Comparison of ENCODE assay signal across 8 cellular contexts in the genomic region with DNA sequence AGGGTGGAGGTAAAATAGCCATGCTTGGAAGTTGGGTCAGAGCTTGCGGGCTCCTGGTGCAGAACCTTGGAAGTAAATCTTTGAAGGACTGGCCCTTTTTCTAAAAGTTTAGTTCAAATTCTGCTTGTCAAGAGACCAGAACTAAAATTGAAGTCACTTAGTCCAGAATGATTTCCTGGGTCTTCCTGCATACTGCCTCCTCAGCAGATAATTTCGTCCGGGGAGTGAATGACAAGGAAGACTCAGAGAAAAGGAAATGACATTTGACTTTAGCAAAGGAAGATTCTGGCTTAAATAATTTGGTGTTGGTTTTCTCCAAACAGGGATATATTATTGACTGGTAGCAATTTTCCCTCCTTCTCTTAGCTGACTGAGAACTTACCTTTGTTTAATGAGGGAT. TPM values are rescaled to one million over a fixed set of nuclear protein-coding genes. Genes with fewer than 3 reads are reported as not detected.
DNase-seq lines count a peak whose midpoint lies in the region; ATAC-seq, FAIRE-seq and TF ChIP-seq lines count a peak whose summit lies in the region.

No MANE protein-coding gene starts in this region.

- H3K36me3 Mint-ChIP-seq in activated naive CD4-positive, alpha-beta T cell treated with anti-CD3 and anti-CD28 coated beads, Interleukin-2, amount 50 U/mL, for 24 hours, result peaks cover 2% of the 10 kb centered on the region
- H3K36me3 Mint-ChIP-seq in astrocyte (ENCODE audit: low read depth, unreplicated experiment), result peaks cover 8% of the 10 kb centered on the region

- H3K4me2 ChIP-seq in astrocyte (ENCODE audit: low read length), result peak overlapping the region; percentile 97

- H3K4me1 Mint-ChIP-seq in activated naive CD4-positive, alpha-beta T cell treated with anti-CD3 and anti-CD28 coated beads, Interleukin-2, amount 50 U/mL, for 24 hours, result peaks cover 46% of the 10 kb centered on the region
- H3K4me1 Mint-ChIP-seq in astrocyte (ENCODE audit: low read depth, unreplicated experiment), result peaks cover 27% of the 10 kb centered on the region

- no peaks in the 10 kb centered on the region for H3K9me3 ChIP-seq in astrocyte (ENCODE audit: insufficient read depth, low read depth, low read length)
- H3K9me3 ChIP-seq in right lobe of liver, result no peaks in the 10 kb centered on the region
- no peaks in the 10 kb centered on the region for H3K9me3 ChIP-seq in transverse colon

- no peak for TF ChIP-seq CTCF in astrocyte (IDR thresholded peaks at IDR 0.05; ENCODE audit: insufficient read depth, low read depth, low read length)
- TF ChIP-seq CTCF in right lobe of liver (IDR thresholded peaks at IDR 0.05), result no peak
- TF ChIP-seq CTCF in transverse colon (IDR thresholded peaks at IDR 0.05), result no peak

- no peaks in the 10 kb centered on the region for H3K27me3 Mint-ChIP-seq in activated naive CD4-positive, alpha-beta T cell treated with anti-CD3 and anti-CD28 coated beads, Interleukin-2, amount 50 U/mL, for 24 hours
- H3K27me3 Mint-ChIP-seq in astrocyte (ENCODE audit: low read depth, unreplicated experiment), result no peaks in the 10 kb centered on the region

- H3K4me3 ChIP-seq in astrocyte (ENCODE audit: insufficient read depth, low read depth, low read length), result peak overlapping the region; percentile 98
- H3K4me3 ChIP-seq in right lobe of liver, result peak overlapping the region; percentile 76 to 99 (median 93)
- peak overlapping the region in 3 of 4 donors; percentile 77 to 99 (median 85) for H3K4me3 ChIP-seq in transverse colon

- intact Hi-C loops in right lobe of liver (cut with DNase I), result no loop called here
- intact Hi-C loops in transverse colon (cut with DNase I; ENCODE audit: low total_unique reads), result no loop called here

- peak overlapping the region; percentile 92 for H3K4me3 Mint-ChIP-seq in activated naive CD4-positive, alpha-beta T cell treated with anti-CD3 and anti-CD28 coated beads, Interleukin-2, amount 50 U/mL, for 24 hours
- H3K4me3 Mint-ChIP-seq in astrocyte (ENCODE audit: unreplicated experiment), result peak overlapping the region; percentile 95

- in situ Hi-C loops in transverse colon (cut with MboI; ENCODE audit: low pct_ligation_motif_present in 1 of 4, low pct_unique_long_range_greater_than_20kb in 1 of 4, low sequenced_read_pairs in 3 of 4), result no loop called here

- H3K36me3 ChIP-seq in astrocyte (ENCODE audit: insufficient read depth, low read length) (peaks cover 2% of the 10 kb centered on the region), right lobe of liver (no peaks in the 10 kb centered on the region), transverse colon (no peaks in the 10 kb centered on the region)

- no peak for FAIRE-seq in astrocyte (lab: Jason Lieb, UNC)

- TF ChIP-seq POLR2A in right lobe of liver (IDR thresholded peaks at IDR 0.05), result no peak
- no peak for TF ChIP-seq POLR2A in transverse colon (IDR thresholded peaks at IDR 0.05)

- H3K27me3 ChIP-seq in astrocyte (ENCODE audit: insufficient read depth, low read length) (no peaks in the 10 kb centered on the region), right lobe of liver (no peaks in the 10 kb centered on the region), transverse colon (peaks cover 1% of the 10 kb centered on the region)

- peaks cover 8% of the 10 kb centered on the region for H3K4me1 ChIP-seq in astrocyte (ENCODE audit: insufficient read depth, low read length)
- H3K4me1 ChIP-seq in right lobe of liver, result peaks cover 0 to 31% (median 9%) of the 10 kb centered on the region in 4 donors
- peaks cover 5 to 46% (median 36%) of the 10 kb centered on the region in 4 donors for H3K4me1 ChIP-seq in transverse colon

- no peak for TF ChIP-seq EP300 in transverse colon (IDR thresholded peaks at IDR 0.05; ENCODE audit: low read depth)

- H2AFZ ChIP-seq in astrocyte (ENCODE audit: low read depth, low read length), result no peak overlapping the region

- H3K79me2 ChIP-seq in astrocyte (ENCODE audit: insufficient read depth, low read length), result peaks cover 62% of the 10 kb centered on the region

- H3K27ac ChIP-seq in astrocyte (ENCODE audit: low read depth, low read length) (no peak overlapping the region), right lobe of liver (peak overlapping the region in 1 of 3 donors; percentile 98), transverse colon (peak overlapping the region; percentile 23 to 99 (median 93))

- peaks cover 47% of the 10 kb centered on the region for H4K20me1 ChIP-seq in astrocyte (ENCODE audit: insufficient read depth, low read length)

- peak overlapping the region; percentile 60 for H3K27ac Mint-ChIP-seq in activated naive CD4-positive, alpha-beta T cell treated with anti-CD3 and anti-CD28 coated beads, Interleukin-2, amount 50 U/mL, for 24 hours
- peak overlapping the region; percentile 100 for H3K27ac Mint-ChIP-seq in astrocyte (ENCODE audit: unreplicated experiment)

- 43% methylated on average over 3 of the region's 3 CpGs for WGBS in right lobe of liver (ENCODE audit: insufficient coverage, low coverage, low lambda C conversion rate, missing lambda C conversion rate)
- 52 to 66% methylated on average over 2 to 3 of the region's 3 CpGs for WGBS in transverse colon (ENCODE audit: low coverage in 1 of 2), 2 donors

- H3K9ac ChIP-seq in astrocyte (ENCODE audit: low read length), result peak overlapping the region; percentile 99

- DNase-seq in activated naive CD4-positive, alpha-beta T cell (lab: John Stamatoyannopoulos, UW), result no peak
- DNase-seq in astrocyte (ENCODE audit: low read depth) (no peak), right lobe of liver (peak in 1 of 3 donors; percentile 10), transverse colon (no peak), DMS 273 (lab: John Stamatoyannopoulos, UW; ENCODE audit: unreplicated experiment) (no peak), NCI-H2171 (lab: John Stamatoyannopoulos, UW) (no peak)

- no peaks in the 10 kb centered on the region for H3K9me3 Mint-ChIP-seq in activated naive CD4-positive, alpha-beta T cell treated with anti-CD3 and anti-CD28 coated beads, Interleukin-2, amount 50 U/mL, for 24 hours
- no peaks in the 10 kb centered on the region for H3K9me3 Mint-ChIP-seq in astrocyte (ENCODE audit: unreplicated experiment)

- no peak for ATAC-seq in right lobe of liver
- no peak for ATAC-seq in GM21529 (IDR thresholded peaks at IDR 0.05; ENCODE audit: unreplicated experiment)

RNA-seq across cellular contexts. Expression of gene TM9SF4, which starts 1.2 kb away (rescaled TPM):
- total RNA-seq in astrocyte (64.0 and 71.8 TPM in 2 replicates), right lobe of liver (10 to 100 TPM; 26.9 to 33.9 (median 30.5) TPM), transverse colon (10 to 100 TPM; 35.5 to 44.8 (median 42.6) TPM)

RNA-seq across cellular contexts. Expression of gene HCK, which starts 58.7 kb away (rescaled TPM):
- total RNA-seq in astrocyte, result 0.34 and 0.53 TPM in 2 replicates
- 10 to 100 TPM in 1 of 6 experiments, 1 to 10 TPM in 5; 2.9 to 17.1 (median 5.6) TPM for total RNA-seq in right lobe of liver
- 10 to 100 TPM in 3 of 4 donors, 1 to 10 TPM in 1; 9.7 to 22.7 (median 11.7) TPM for total RNA-seq in transverse colon
